Comparison of ENCODE assay signal across 25 cellular contexts in genomic region chr6:37474316-37474715, GRCh38.
"Had no signal": no experiment of that assay in that cellular context is flagged by ENCODE, and none has a peak within 500 bp of the region (broad histone marks: within the 10 kb centered on the region; RNA-seq: fewer than 3 reads in every experiment).

No MANE protein-coding gene starts in this region.

- H3K27ac ChIP-seq: adrenal gland, ascending aorta, brain microvascular endothelial cell, ovary, prostate gland, testis, uterus, WERI-Rb-1 had no signal

- H3K27ac Mint-ChIP-seq: natural killer cell treated with Interleukin-12 subunit alpha and Interleukin-12 subunit beta and Interleukin-15 and Interleukin-18, amount 100 ng/mL, for 72 hours had no signal

- H3K27me3 Mint-ChIP-seq: activated naive CD4-positive, alpha-beta T cell treated with anti-CD3 and anti-CD28 coated beads, Interleukin-2, amount 50 U/mL, for 24 hours; natural killer cell treated with Interleukin-12 subunit alpha and Interleukin-12 subunit beta and Interleukin-15 and Interleukin-18, amount 100 ng/mL, for 72 hours had no signal

- H3K9me3 Mint-ChIP-seq: activated naive CD4-positive, alpha-beta T cell treated with anti-CD3 and anti-CD28 coated beads, Interleukin-2, amount 50 U/mL, for 24 hours; activated T-helper 1 cell treated with anti-CD3 and anti-CD28 coated beads, Interleukin-12 subunit alpha, Interleukin-12 subunit beta, Interleukin-2, Interleukin-4 antibody, amounts not matched to agents 30 ng/mL and 10 ng/mL and 1 ng/mL, durations not matched to agents 14 hours and 24 hours and 36 hours; natural killer cell treated with Interleukin-12 subunit alpha and Interleukin-12 subunit beta and Interleukin-15 and Interleukin-18, amount 100 ng/mL, for 72 hours had no signal

- H3K27me3 ChIP-seq: adrenal gland, ascending aorta, brain microvascular endothelial cell, ovary, testis, uterus had no signal

- H3K4me3 Mint-ChIP-seq: activated naive CD4-positive, alpha-beta T cell treated with anti-CD3 and anti-CD28 coated beads, Interleukin-2, amount 50 U/mL, for 24 hours; activated T-helper 1 cell treated with anti-CD3 and anti-CD28 coated beads, Interleukin-12 subunit alpha, Interleukin-12 subunit beta, Interleukin-2, Interleukin-4 antibody, amounts not matched to agents 30 ng/mL and 10 ng/mL and 1 ng/mL, durations not matched to agents 14 hours and 24 hours and 36 hours; natural killer cell treated with Interleukin-12 subunit alpha and Interleukin-12 subunit beta and Interleukin-15 and Interleukin-18, amount 100 ng/mL, for 72 hours had no signal

- FAIRE-seq: endothelial cell of umbilical vein had no signal

- ATAC-seq: esophagus mucosa; natural killer cell treated with Interleukin-12 subunit alpha and Interleukin-12 subunit beta and Interleukin-15 and Interleukin-18, amount 100 ng/mL, for 72 hours had no signal

- DNase-seq: activated CD4-positive, CD25-positive, alpha-beta regulatory T cell treated with anti-CD3 and anti-CD28 coated beads, Interleukin-2, amount 50 U/mL, for 72 hours; activated gamma-delta T cell treated with Interleukin-2 at 50 U/mL for 16 hours; brain microvascular endothelial cell; central memory CD4-positive, alpha-beta T cell; dermis blood vessel endothelial cell; effector CD8-positive, alpha-beta T cell; foreskin melanocyte; glutamatergic neuron; hippocampal formation; kidney glomerular epithelial cell; ovary; stimulated activated CD4-positive, alpha-beta T cell treated with anti-CD3 and anti-CD28 coated beads, Interleukin-12 subunit alpha, Interleukin-12 subunit beta, amount 100 ng/mL, for 4 hours; stimulated activated CD4-positive, alpha-beta T cell treated with anti-CD3 and anti-CD28 coated beads, Interleukin-4, amount 100 ng/mL, for 4 hours; testis; trophoblast cell; uterus; WERI-Rb-1 had no signal

- H3K9me3 ChIP-seq: adrenal gland, ascending aorta, ovary, prostate gland, testis, uterus had no signal
